Comparison of ENCODE assay signal across 7 cellular contexts in genomic region chr3:50519471-50520089, GRCh38.
A peak's percentile ranks its signal among the peaks of the same experiment; 100 is the strongest.
DNase-seq lines count a peak whose midpoint lies in the region; ATAC-seq lines count a peak whose summit lies in the region.

No MANE protein-coding gene starts in this region.

- no peak overlapping the region for H3K4me3 Mint-ChIP-seq in activated naive CD8-positive, alpha-beta T cell treated with anti-CD3 and anti-CD28 coated beads, Interleukin-2, amount 50 U/mL, for 24 hours

- H3K27ac Mint-ChIP-seq in activated naive CD8-positive, alpha-beta T cell treated with anti-CD3 and anti-CD28 coated beads, Interleukin-2, amount 50 U/mL, for 24 hours, result no peak overlapping the region

- peak; percentile 80 for DNase-seq in GM03348 (ENCODE audit: low spot score)
- peak; percentile 45 to 55 for DNase-seq in Kasumi-1 (lab: John Stamatoyannopoulos, UW)
- DNase-seq in SW480 (ENCODE audit: low spot score), result peak; percentile 67
- DNase-seq in activated naive CD8-positive, alpha-beta T cell treated with anti-CD3 and anti-CD28 coated beads, Interleukin-2, amount 50 U/mL, for 24 hours, result peak; percentile 84
- DNase-seq in hypothalamus (lab: John Stamatoyannopoulos, UW), result peak in 29 of 51 donors; percentile 4 to 58 (median 21)
- peak; percentile 53 to 78 (median 66) for DNase-seq in stimulated activated CD4-positive, alpha-beta T cell treated with anti-CD3 and anti-CD28 coated beads, Interleukin-12 subunit alpha, Interleukin-12 subunit beta, amount 100 ng/mL, for 48 hours (ENCODE audit: low read depth in 2 of 3, low spot score in 1 of 3)
- DNase-seq in NCI-H1048 (lab: John Stamatoyannopoulos, UW), result no peak

- H3K27me3 Mint-ChIP-seq in activated naive CD8-positive, alpha-beta T cell treated with anti-CD3 and anti-CD28 coated beads, Interleukin-2, amount 50 U/mL, for 24 hours, result peaks cover 4% of the 10 kb centered on the region

- no peaks in the 10 kb centered on the region for H3K9me3 Mint-ChIP-seq in activated naive CD8-positive, alpha-beta T cell treated with anti-CD3 and anti-CD28 coated beads, Interleukin-2, amount 50 U/mL, for 24 hours

- no peaks in the 10 kb centered on the region for H3K36me3 Mint-ChIP-seq in activated naive CD8-positive, alpha-beta T cell treated with anti-CD3 and anti-CD28 coated beads, Interleukin-2, amount 50 U/mL, for 24 hours (ENCODE audit: low read depth)

- peak; percentile 74 for ATAC-seq in activated naive CD8-positive, alpha-beta T cell treated with anti-CD3 and anti-CD28 coated beads, Interleukin-2, amount 50 U/mL, for 24 hours

- H3K4me1 Mint-ChIP-seq in activated naive CD8-positive, alpha-beta T cell treated with anti-CD3 and anti-CD28 coated beads, Interleukin-2, amount 50 U/mL, for 24 hours, result peaks cover 6% of the 10 kb centered on the region
